In the genomic region with DNA sequence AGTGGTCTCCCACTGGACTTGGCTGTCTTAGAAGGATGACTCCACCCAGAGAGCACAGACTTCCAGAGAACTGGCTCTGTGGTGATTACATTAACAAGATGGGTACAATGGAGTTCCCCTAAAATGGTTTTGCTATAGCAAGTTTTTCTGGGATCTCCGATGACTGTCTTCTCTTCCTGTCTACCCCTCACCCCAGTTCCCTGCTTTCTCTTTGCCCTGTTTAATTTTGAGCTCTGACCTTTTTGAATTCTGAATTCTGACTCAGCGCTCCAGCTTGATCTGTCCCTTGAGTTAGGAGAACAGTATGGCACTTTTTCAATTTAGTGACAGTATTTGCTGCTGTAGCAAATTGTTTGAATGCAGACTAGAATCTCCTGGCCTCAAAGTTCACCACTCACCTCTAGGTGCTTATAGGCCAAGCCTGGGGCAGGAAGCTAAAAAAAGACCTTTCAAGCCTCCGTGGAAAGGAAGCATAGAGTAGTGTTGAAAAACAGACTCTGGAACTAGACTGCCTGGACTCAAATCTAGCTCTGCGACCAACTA, we compare ENCODE assay signal across 8 cellular contexts. TPM values are rescaled to one million over a fixed set of nuclear protein-coding genes. Genes with fewer than 3 reads are reported as not detected.
DNase-seq lines count a peak whose midpoint lies in the region; ATAC-seq, FAIRE-seq and TF ChIP-seq lines count a peak whose summit lies in the region.

No MANE protein-coding gene starts in this region.

- peak overlapping the region; percentile 39 to 70 for H3K27ac ChIP-seq in liver (ENCODE audit: low read depth in 1 of 2, low read length in 2 of 2)
- no peak overlapping the region for H3K27ac ChIP-seq in HepG2 (ENCODE audit: extremely low read length, insufficient read depth, low read length)
- no peak overlapping the region for H3K27ac ChIP-seq in mesenchymal stem cell (ENCODE audit: low read length, poor library complexity, severe bottlenecking)
- peak overlapping the region; percentile 98 for H3K27ac ChIP-seq in vagina
- H3K27ac ChIP-seq in testis, result peak overlapping the region in 1 of 2 donors; percentile 53

- no peak for ATAC-seq in HepG2

- no peak overlapping the region for H2AFZ ChIP-seq in HepG2 (ENCODE audit: low read length)
- H2AFZ ChIP-seq in mesenchymal stem cell (ENCODE audit: low read depth, low read length), result no peak overlapping the region

- TF ChIP-seq POLR2A in HepG2 (IDR thresholded peaks at IDR 0.05; ENCODE audit: insufficient read depth in 1 of 2, low read depth in 2 of 2, low read length in 2 of 2) (no peak), vagina (IDR thresholded peaks at IDR 0.05) (no peak), testis (IDR thresholded peaks at IDR 0.05) (no peak)

- H3K4me2 ChIP-seq in HepG2 (ENCODE audit: low read depth, low read length) (no peak overlapping the region), mesenchymal stem cell (ENCODE audit: low read length, poor library complexity, severe bottlenecking) (no peak overlapping the region)

- in situ Hi-C loops in HepG2 (cut with HindIII; ENCODE audit: extremely low pct_ligation_motif_present, low pct_unique_long_range_greater_than_20kb), result no loop called here

- no peak overlapping the region for H4K8ac ChIP-seq in mesenchymal stem cell (ENCODE audit: low read length)

- H3K36me3 ChIP-seq in liver (ENCODE audit: control insufficient read depth in 4 of 4, insufficient read depth in 3 of 4, low read depth in 1 of 4, low read length in 3 of 4), result no peaks in the 10 kb centered on the region
- no peaks in the 10 kb centered on the region for H3K36me3 ChIP-seq in HepG2 (replicated peaks in 1 of 2; ENCODE audit: control insufficient read depth in 1 of 2, insufficient read depth in 2 of 2, low read length in 2 of 2)
- H3K36me3 ChIP-seq in mesenchymal stem cell (ENCODE audit: control insufficient read depth in 1 of 2, insufficient read depth in 2 of 2, low read depth in 1 of 2, low read length in 2 of 2), result peaks cover 0 to 3% of the 10 kb centered on the region in 2 experiments
- H3K36me3 ChIP-seq in vagina, result no peaks in the 10 kb centered on the region
- no peaks in the 10 kb centered on the region for H3K36me3 ChIP-seq in testis (ENCODE audit: low read depth, missing control alignments)

- H3K9me3 Mint-ChIP-seq in MCF 10A (ENCODE audit: unreplicated experiment), result no peaks in the 10 kb centered on the region

- intact Hi-C loops in HepG2 (cut with micrococcal nuclease; ENCODE audit: unreplicated experiment) (no loop called here), MCF 10A (cut with micrococcal nuclease) (no loop called here), vagina (cut with DNase I) (no loop called here), testis (cut with DNase I; ENCODE audit: low total_unique reads) (no loop called here)

- H2BK5ac ChIP-seq in mesenchymal stem cell (ENCODE audit: low read depth, low read length, poor library complexity, severe bottlenecking), result no peak overlapping the region

- H3K27ac Mint-ChIP-seq in MCF 10A (ENCODE audit: low read depth, unreplicated experiment), result peak overlapping the region; percentile 47

- H2BK15ac ChIP-seq in mesenchymal stem cell (ENCODE audit: low read depth, poor library complexity, severe bottlenecking), result no peak overlapping the region

- BruUV-seq in HepG2 (replicated peaks; lab: Mats Ljungman, UMichigan), result no TSS peak
- no TSS peak for BruUV-seq in MCF 10A (replicated peaks; lab: Mats Ljungman, UMichigan)

- no peaks in the 10 kb centered on the region for H3K27me3 Mint-ChIP-seq in MCF 10A (ENCODE audit: insufficient read depth, unreplicated experiment)

- TF ChIP-seq EP300 in HepG2 (IDR thresholded peaks at IDR 0.05; ENCODE audit: low read depth in 2 of 2, low read length in 2 of 2), result no peak
- no peak for TF ChIP-seq EP300 in HepG2 (CRISPR knock-in tag; IDR thresholded peaks at IDR 0.05; ENCODE audit: borderline replicate concordance)

- H3K9ac ChIP-seq in liver (ENCODE audit: low read depth in 1 of 2, low read length in 2 of 2) (no peak overlapping the region), HepG2 (ENCODE audit: insufficient read depth, low read depth, low read length) (no peak overlapping the region), mesenchymal stem cell (ENCODE audit: low read length) (peak overlapping the region; percentile 39)

- no peaks in the 10 kb centered on the region for H4K20me1 ChIP-seq in HepG2 (ENCODE audit: insufficient read depth, low read length)

- no peak overlapping the region for H2AK5ac ChIP-seq in mesenchymal stem cell (ENCODE audit: low read length, severe bottlenecking)

- H3K27me3 ChIP-seq in liver (ENCODE audit: control insufficient read depth in 4 of 4, insufficient read depth in 4 of 4, low read length in 3 of 4) (no peaks in the 10 kb centered on the region), HepG2 (ENCODE audit: control insufficient read depth in 1 of 2, insufficient read depth in 2 of 2, low read length in 2 of 2) (no peaks in the 10 kb centered on the region), mesenchymal stem cell (ENCODE audit: control insufficient read depth in 1 of 2, insufficient read depth in 1 of 2, low read length in 2 of 2) (peaks cover 0 to 2% of the 10 kb centered on the region in 2 experiments), vagina (no peaks in the 10 kb centered on the region), testis (no peaks in the 10 kb centered on the region)

- TF ChIP-seq CTCF in liver (IDR thresholded peaks at IDR 0.05; ENCODE audit: low read depth, low read length, missing input control) (no peak), HepG2 (CRISPR knock-in tag; IDR thresholded peaks at IDR 0.05) (no peak), MCF 10A (IDR thresholded peaks at IDR 0.05; ENCODE audit: unreplicated experiment) (no peak), vagina (IDR thresholded peaks at IDR 0.05) (no peak), GM20000 (IDR thresholded peaks at IDR 0.05; ENCODE audit: extremely low read depth, missing control alignments) (no peak), testis (IDR thresholded peaks at IDR 0.05) (no peak)

- no peak overlapping the region for H3K14ac ChIP-seq in mesenchymal stem cell (ENCODE audit: low read length in 2 of 2)

- H2BK120ac ChIP-seq in mesenchymal stem cell (ENCODE audit: low read depth, low read length), result no peak overlapping the region

- no peaks in the 10 kb centered on the region for H3K79me2 ChIP-seq in HepG2 (ENCODE audit: insufficient read depth, low read length)

- peaks cover 25% of the 10 kb centered on the region for H3K36me3 Mint-ChIP-seq in MCF 10A (ENCODE audit: insufficient read depth, unreplicated experiment)

- no peak overlapping the region for H3K4me3 ChIP-seq in liver (ENCODE audit: low read depth in 1 of 3, low read length in 3 of 3)
- no peak overlapping the region for H3K4me3 ChIP-seq in HepG2 (replicated peaks in 1 of 3; ENCODE audit: insufficient read depth in 1 of 3, low read depth in 2 of 3, low read length in 3 of 3)
- peak overlapping the region in 1 of 2 experiments; percentile 50 for H3K4me3 ChIP-seq in mesenchymal stem cell (ENCODE audit: insufficient read depth in 1 of 2, low read depth in 1 of 2, low read length in 2 of 2)
- H3K4me3 ChIP-seq in vagina, result no peak overlapping the region
- H3K4me3 ChIP-seq in testis, result no peak overlapping the region

- no peak for DNase-seq in HepG2 (ENCODE audit: low spot score)
- no peak for DNase-seq in MCF 10A (ENCODE audit: unreplicated experiment)
- peak; percentile 76 for DNase-seq in mesenchymal stem cell
- DNase-seq in vagina (ENCODE audit: extremely low spot score in 2 of 2), result no peak
- DNase-seq in GM20000 (ENCODE audit: low spot score), result no peak
- DNase-seq in hippocampal formation (lab: John Stamatoyannopoulos, UW), result no peak
- DNase-seq in testis, result no peak

- peaks cover 0 to 16% (median 9%) of the 10 kb centered on the region in 4 donors for H3K4me1 ChIP-seq in liver (ENCODE audit: control insufficient read depth in 4 of 4, insufficient read depth in 4 of 4, low read length in 3 of 4)
- H3K4me1 ChIP-seq in HepG2 (ENCODE audit: insufficient read depth, low read length), result no peaks in the 10 kb centered on the region
- H3K4me1 ChIP-seq in mesenchymal stem cell (ENCODE audit: control insufficient read depth, insufficient read depth, low read depth, low read length), result peaks cover 1% of the 10 kb centered on the region
- peaks cover 92% of the 10 kb centered on the region for H3K4me1 ChIP-seq in vagina
- peaks cover 3% of the 10 kb centered on the region for H3K4me1 ChIP-seq in testis

- H3K79me1 ChIP-seq in mesenchymal stem cell (replicated peaks; ENCODE audit: low read length, poor library complexity, severe bottlenecking), result no peaks in the 10 kb centered on the region

- H4K91ac ChIP-seq in mesenchymal stem cell (ENCODE audit: low read length), result no peak overlapping the region

- H3K4me1 Mint-ChIP-seq in MCF 10A (ENCODE audit: insufficient read depth, unreplicated experiment), result peaks cover 41% of the 10 kb centered on the region

- no peak overlapping the region for H3K18ac ChIP-seq in mesenchymal stem cell (ENCODE audit: low read depth in 1 of 2, low read length in 2 of 2)

- TF ChIP-seq RAD21 in liver (IDR thresholded peaks at IDR 0.05) (no peak), HepG2 (CRISPR knock-in tag; IDR thresholded peaks at IDR 0.05) (no peak)

- CTCF ChIA-PET in HepG2 (lab: Yijun Ruan, JAX; ENCODE audit: low intra/inter-chr PET ratio, low total read pairs) (no interaction called here), MCF 10A (lab: Yijun Ruan, JAX) (interaction anchor here (0.7 to 5.1 kb wide), 6 partner anchors 29 to 1055 kb away, joined by 3 to 23 read pairs (median 3); no protein-coding TSS in a partner anchor)

- H3K4me3 Mint-ChIP-seq in MCF 10A (ENCODE audit: unreplicated experiment), result peak overlapping the region; percentile 22

- H3K23ac ChIP-seq in mesenchymal stem cell (ENCODE audit: low read length in 2 of 2), result no peak overlapping the region

- no peak overlapping the region for H3K4ac ChIP-seq in mesenchymal stem cell (ENCODE audit: low read depth in 1 of 2, low read length in 2 of 2)

- no peak for FAIRE-seq in HepG2 (lab: Jason Lieb, UNC)

- WGBS in liver, result 56% methylated on average over 4 of the region's 4 CpGs
- WGBS in HepG2 (ENCODE audit: low lambda C conversion rate), result 23% methylated on average over 4 of the region's 4 CpGs
- WGBS in mesenchymal stem cell, result 70% methylated on average over 2 of the region's 4 CpGs
- 51 to 67% methylated on average over 4 of the region's 4 CpGs for WGBS in testis, 2 donors

- no peak overlapping the region for H2BK12ac ChIP-seq in mesenchymal stem cell (ENCODE audit: low read length in 2 of 2)

- H3K9me3 ChIP-seq in liver (ENCODE audit: control insufficient read depth in 4 of 4, low read length in 3 of 4) (no peaks in the 10 kb centered on the region), HepG2 (ENCODE audit: low read length) (no peaks in the 10 kb centered on the region), mesenchymal stem cell (ENCODE audit: control insufficient read depth, low read length) (no peaks in the 10 kb centered on the region), vagina (no peaks in the 10 kb centered on the region), testis (no peaks in the 10 kb centered on the region)

- POLR2A ChIA-PET in HepG2 (lab: Yijun Ruan, JAX), result no interaction called here
- POLR2A ChIA-PET in MCF 10A (lab: Yijun Ruan, JAX), result interaction anchor here (0.8 to 1.1 kb wide), 2 partner anchors 12 to 30 kb away, joined by 3 read pairs; no protein-coding TSS in a partner anchor

RNA-seq across cellular contexts. Expression of gene MSN, which starts 7.0 kb away (rescaled TPM):
- total RNA-seq in liver, result 10 to 100 TPM; 34.6 to 46.5 TPM
- polyA plus RNA-seq in liver, result 10 to 100 TPM; 24.3 to 70.0 TPM
- not detected in 2 replicates for total RNA-seq in HepG2 (2016; rRNA removed; fragmentation: Illumina TruSeq; extraction: Trizol)
- total RNA-seq in HepG2 (2016; cell fraction: cytosol; rRNA removed; fragmentation: Illumina TruSeq; extraction: Trizol; ENCODE audit: low read depth), result not detected in 2 replicates
- total RNA-seq in HepG2 (2016; cell fraction: insoluble cytoplasmic fraction; rRNA removed; fragmentation: Illumina TruSeq; extraction: Trizol), result not detected in 2 replicates
- total RNA-seq in HepG2 (2016; cell fraction: membrane; rRNA removed; fragmentation: Illumina TruSeq; extraction: Trizol), result not detected in 2 replicates
- 0.09 TPM in 1 of 2 replicates, not detected in the other for total RNA-seq in HepG2 (2016; cell fraction: nucleus; rRNA removed; fragmentation: Illumina TruSeq; extraction: Trizol)
- 0.15 and 0.40 TPM in 2 replicates for polyA plus RNA-seq in HepG2 (2011; rRNA removed)
- polyA plus RNA-seq in HepG2 (2011; cell fraction: cytosol; rRNA removed), result 0.12 and 0.19 TPM in 2 replicates
- 0.06 and 0.29 TPM in 2 replicates for polyA plus RNA-seq in HepG2 (2011; cell fraction: nucleus; rRNA removed)
- polyA plus RNA-seq in HepG2 (2012), result 0.09 TPM in 1 of 2 replicates, not detected in the other
- polyA plus RNA-seq in HepG2 (2016; cell fraction: cytosol; fragmentation: Illumina TruSeq; extraction: Trizol; ENCODE audit: low read depth), result not detected in 2 replicates
- 0.05 TPM in 1 of 2 replicates, not detected in the other for polyA plus RNA-seq in HepG2 (2016; cell fraction: insoluble cytoplasmic fraction; fragmentation: Illumina TruSeq; extraction: Trizol; ENCODE audit: low read depth)
- polyA plus RNA-seq in HepG2 (2016; cell fraction: membrane; fragmentation: Illumina TruSeq; extraction: Trizol; ENCODE audit: low read depth), result not detected in 2 replicates
- polyA plus RNA-seq in HepG2 (2016; cell fraction: nucleus; fragmentation: Illumina TruSeq; extraction: Trizol; ENCODE audit: insufficient read depth, low read depth), result not detected in 2 replicates
- polyA minus RNA-seq in HepG2 (2011; rRNA and poly(A)+ RNA removed; ENCODE audit: low replicate concordance), result 0.94 and 357 TPM in 2 replicates
- polyA minus RNA-seq in HepG2 (2011; cell fraction: cytosol; rRNA and poly(A)+ RNA removed), result 0.59 and 0.70 TPM in 2 replicates
- polyA minus RNA-seq in HepG2 (2011; cell fraction: nucleus; rRNA and poly(A)+ RNA removed), result 0.37 and 0.52 TPM in 2 replicates
- 224 and 278 TPM in 2 replicates for total RNA-seq in MCF 10A (2022)
- polyA plus RNA-seq in mesenchymal stem cell (2013, experiment 1 of 2), result 287 TPM
- polyA plus RNA-seq in mesenchymal stem cell (2013, experiment 2 of 2), result 277 TPM
- total RNA-seq in vagina, result 192 TPM
- total RNA-seq in testis, result 10 to 100 TPM; 30.1 to 53.1 TPM
- polyA plus RNA-seq in testis (ENCODE audit: insufficient read depth, low read depth, low replicate concordance), result 82.7 TPM

Comparison
In these comparisons a context has a peak if more than half of its experiments do, and no peak if none do; other contexts are left out.
1. H3K27ac ChIP-seq: peak in liver (2 of 2) and vagina (single experiment); none in HepG2 (single experiment) and mesenchymal stem cell (single experiment).
2. RNA of gene MSN, which starts 7.0 kb away (total RNA-seq): 224 to 278 TPM in MCF 10A, 192 TPM in vagina (single experiment), 30.1 to 53.1 TPM in testis and 34.6 to 46.5 TPM in liver; 0.09 TPM in HepG2; every median in the first group is over 10 times any median in the second.